In genomic region chr13:32164622-32165268, GRCh38 we compare ENCODE assay signal across 8 cellular contexts.
A peak's percentile ranks its signal among the peaks of the same experiment; 100 is the strongest.
DNase-seq lines count a peak whose midpoint lies in the region; ATAC-seq and TF ChIP-seq lines count a peak whose summit lies in the region.

No MANE protein-coding gene starts in this region.

- no peak for TF ChIP-seq EP300 in SK-N-SH (IDR thresholded peaks at IDR 0.05; ENCODE audit: borderline replicate concordance in 1 of 2, low read depth in 1 of 2, low read length in 1 of 2)

- H3F3A ChIP-seq in SK-N-SH (replicated peaks; ENCODE audit: insufficient read depth): no peaks in the 10 kb centered on the region

- H3K27ac ChIP-seq in SK-N-SH (ENCODE audit: low read depth in 2 of 2, low read length in 1 of 2): no peak overlapping the region; a peak in 1 of 4 replicates

- H3K9me2 ChIP-seq in SK-N-SH: no peaks in the 10 kb centered on the region

- peak; percentile 68 for DNase-seq in COR-L47 (lab: John Stamatoyannopoulos, UW)
- peak; percentile 43 for DNase-seq in NCI-H1105 (lab: John Stamatoyannopoulos, UW)
- peak; percentile 46 for DNase-seq in SK-N-SH
- DNase-seq in epithelial cell of esophagus (ENCODE audit: low read depth): peak; percentile 58
- DNase-seq in mucosa of descending colon: peak in 1 of 3 donors; percentile 50
- no peak for DNase-seq in activated T-helper 1 cell treated with anti-CD3 and anti-CD28 coated beads, Interleukin-12 subunit alpha, Interleukin-12 subunit beta, Interleukin-2, Interleukin-4 antibody, amounts not matched to agents 30 ng/mL and 10 ng/mL and 1 ng/mL, durations not matched to agents 14 hours and 24 hours and 36 hours (ENCODE audit: low spot score)

- TF ChIP-seq RAD21 in SK-N-SH (IDR thresholded peaks at IDR 0.05; ENCODE audit: low read length): peak; percentile 60

- H4K20me1 ChIP-seq in SK-N-SH (ENCODE audit: insufficient read depth): no peaks in the 10 kb centered on the region

- H3K36me3 ChIP-seq in SK-N-SH (replicated peaks in 1 of 2; ENCODE audit: control insufficient read depth in 1 of 2, insufficient read depth in 2 of 2, low read length in 1 of 2) (no peaks in the 10 kb centered on the region), mucosa of descending colon (ENCODE audit: low read depth) (no peaks in the 10 kb centered on the region)

- ATAC-seq in GM19467 (IDR thresholded peaks at IDR 0.05; ENCODE audit: unreplicated experiment) (peak; percentile 79), mucosa of descending colon (peak; percentile 89), HG03342 (IDR thresholded peaks at IDR 0.05; ENCODE audit: unreplicated experiment) (no peak)

- intact Hi-C loops in mucosa of descending colon (cut with DNase I, micrococcal nuclease): no loop called here
- intact Hi-C loops in activated T-helper 1 cell treated with anti-CD3 and anti-CD28 coated beads, Interleukin-12 subunit alpha, Interleukin-12 subunit beta, Interleukin-2, Interleukin-4 antibody, amounts not matched to agents 30 ng/mL and 10 ng/mL and 1 ng/mL, durations not matched to agents 14 hours and 24 hours and 36 hours (cut with micrococcal nuclease): loop anchor here (1.0 kb wide), 1 partner anchor 146 kb away; no protein-coding TSS in a partner anchor

- H3K36me3 Mint-ChIP-seq in activated T-helper 1 cell treated with anti-CD3 and anti-CD28 coated beads, Interleukin-12 subunit alpha, Interleukin-12 subunit beta, Interleukin-2, Interleukin-4 antibody, amounts not matched to agents 30 ng/mL and 10 ng/mL and 1 ng/mL, durations not matched to agents 14 hours and 24 hours and 36 hours (ENCODE audit: low read depth): no peaks in the 10 kb centered on the region

- H3K4me1 ChIP-seq in SK-N-SH (ENCODE audit: control insufficient read depth in 1 of 2, insufficient read depth in 2 of 2, low read depth in 1 of 2, low read length in 1 of 2) (peaks cover 0 to 7% of the 10 kb centered on the region in 2 experiments; a peak in 2 of 4 replicates), mucosa of descending colon (ENCODE audit: low read depth) (no peaks in the 10 kb centered on the region)

- H2AFZ ChIP-seq in SK-N-SH (ENCODE audit: low read depth): peak overlapping the region; percentile 85; the same call in 1 of the 2 replicates

- H3K9me3 Mint-ChIP-seq in activated T-helper 1 cell treated with anti-CD3 and anti-CD28 coated beads, Interleukin-12 subunit alpha, Interleukin-12 subunit beta, Interleukin-2, Interleukin-4 antibody, amounts not matched to agents 30 ng/mL and 10 ng/mL and 1 ng/mL, durations not matched to agents 14 hours and 24 hours and 36 hours: no peaks in the 10 kb centered on the region

- H3K4me2 ChIP-seq in SK-N-SH: no peak overlapping the region

- H3K27me3 ChIP-seq in SK-N-SH (ENCODE audit: insufficient read depth): no peaks in the 10 kb centered on the region

- H3K9ac ChIP-seq in SK-N-SH: no peak overlapping the region

- CTCF ChIA-PET in SK-N-SH (lab: Yijun Ruan, JAX): interaction anchor here (0.6 to 3.6 kb wide), 28 partner anchors 8 to 416 kb away, joined by 3 to 21 read pairs (median 3); partner anchors contain the start of genes BRCA2, FRY, N4BP2L2 and ZAR1L

- no peaks in the 10 kb centered on the region for H3K27me3 Mint-ChIP-seq in activated T-helper 1 cell treated with anti-CD3 and anti-CD28 coated beads, Interleukin-12 subunit alpha, Interleukin-12 subunit beta, Interleukin-2, Interleukin-4 antibody, amounts not matched to agents 30 ng/mL and 10 ng/mL and 1 ng/mL, durations not matched to agents 14 hours and 24 hours and 36 hours (ENCODE audit: insufficient read depth)

- TF ChIP-seq CTCF in SK-N-SH (IDR thresholded peaks at IDR 0.05) (peak; percentile 76), epithelial cell of esophagus (IDR thresholded peaks at IDR 0.05; ENCODE audit: insufficient read depth, low read depth, low read length, missing control alignments) (peak; percentile 69), mucosa of descending colon (IDR thresholded peaks at IDR 0.05) (no peak)

- no peaks in the 10 kb centered on the region for H3K79me2 ChIP-seq in SK-N-SH (ENCODE audit: insufficient read depth)

- POLR2A ChIA-PET in SK-N-SH (lab: Yijun Ruan, JAX): no interaction called here

- WGBS in SK-N-SH (ENCODE audit: low lambda C conversion rate): 33% methylated on average over 4 of the region's 4 CpGs

- H3K9me3 ChIP-seq in SK-N-SH (no peaks in the 10 kb centered on the region), mucosa of descending colon (no peaks in the 10 kb centered on the region)

- H3K4me1 Mint-ChIP-seq in activated T-helper 1 cell treated with anti-CD3 and anti-CD28 coated beads, Interleukin-12 subunit alpha, Interleukin-12 subunit beta, Interleukin-2, Interleukin-4 antibody, amounts not matched to agents 30 ng/mL and 10 ng/mL and 1 ng/mL, durations not matched to agents 14 hours and 24 hours and 36 hours (ENCODE audit: low read depth): no peaks in the 10 kb centered on the region

- H3K4me3 ChIP-seq in SK-N-SH (ENCODE audit: low read depth in 2 of 2, low read length in 1 of 2): no peak overlapping the region; a peak in 1 of 4 replicates
- H3K4me3 ChIP-seq in epithelial cell of esophagus (ENCODE audit: low read length): no peak overlapping the region
- no peak overlapping the region for H3K4me3 ChIP-seq in mucosa of descending colon

- no peak overlapping the region for H3K4me3 Mint-ChIP-seq in activated T-helper 1 cell treated with anti-CD3 and anti-CD28 coated beads, Interleukin-12 subunit alpha, Interleukin-12 subunit beta, Interleukin-2, Interleukin-4 antibody, amounts not matched to agents 30 ng/mL and 10 ng/mL and 1 ng/mL, durations not matched to agents 14 hours and 24 hours and 36 hours

- H3K27ac Mint-ChIP-seq in activated T-helper 1 cell treated with anti-CD3 and anti-CD28 coated beads, Interleukin-12 subunit alpha, Interleukin-12 subunit beta, Interleukin-2, Interleukin-4 antibody, amounts not matched to agents 30 ng/mL and 10 ng/mL and 1 ng/mL, durations not matched to agents 14 hours and 24 hours and 36 hours: no peak overlapping the region

TF ChIP-seq in SK-N-SH, 30 proteins besides CTCF, POLR2A, EP300 and RAD21 (continues in another document):
- TF ChIP-seq ZBTB33 (IDR thresholded peaks at IDR 0.05; ENCODE audit: borderline replicate concordance, low read depth): no peak
- no peak for TF ChIP-seq GABPA (IDR thresholded peaks at IDR 0.05; ENCODE audit: low read depth)
- peak; percentile 58 for TF ChIP-seq SMC3 (IDR thresholded peaks at IDR 0.05; ENCODE audit: low read depth, low read length)
- TF ChIP-seq YY1 (IDR thresholded peaks at IDR 0.05; ENCODE audit: low read depth): peak; percentile 82
- peak; percentile 55; the same call in 1 of the 2 replicates for TF ChIP-seq ELF1 (IDR thresholded peaks at IDR 0.05)
- TF ChIP-seq FOSL2 (IDR thresholded peaks at IDR 0.05; ENCODE audit: borderline replicate concordance, low read depth): no peak
- no peak for TF ChIP-seq POLR2AphosphoS5 (IDR thresholded peaks at IDR 0.05; ENCODE audit: low read depth, low read length)
- TF ChIP-seq IRF3 (IDR thresholded peaks at IDR 0.05; ENCODE audit: low read depth, low read length): no peak
- TF ChIP-seq PBX3 (IDR thresholded peaks at IDR 0.05): no peak
- TF ChIP-seq USF1 (IDR thresholded peaks at IDR 0.05; ENCODE audit: borderline replicate concordance, low read depth): no peak
- TF ChIP-seq GATA2 (CRISPR knock-in tag; IDR thresholded peaks at IDR 0.05): no peak
- TF ChIP-seq TAF1 (IDR thresholded peaks at IDR 0.05; ENCODE audit: borderline replicate concordance, low read depth, low read length): no peak
